ENCODE assay signal across 7 cellular contexts in genomic region chrX:102650903-102651241, GRCh38. TPM values are rescaled to one million over a fixed set of nuclear protein-coding genes. Genes with fewer than 3 reads are reported as not detected.
DNase-seq lines count a peak whose midpoint lies in the region; ATAC-seq lines count a peak whose summit lies in the region.

No MANE protein-coding gene starts in this region.

- DNase-seq in immature natural killer cell: no peak
- DNase-seq in SKM-1 (lab: John Stamatoyannopoulos, UW; ENCODE audit: unreplicated experiment): no peak
- no peak for DNase-seq in NCI-H748 (lab: John Stamatoyannopoulos, UW; ENCODE audit: unreplicated experiment)
- no peak for DNase-seq in GM19240 (ENCODE audit: insufficient read length, low spot score)

- peaks cover 0 to 2% (median 0%) of the 10 kb centered on the region in 6 donors for H3K9me3 Mint-ChIP-seq in immature natural killer cell

- H3K4me1 ChIP-seq in stomach smooth muscle (ENCODE audit: control insufficient read depth, insufficient read depth, low read length): peaks cover 11% of the 10 kb centered on the region

- peak overlapping the region in 3 of 6 donors; percentile 76 to 87 (median 78) for H3K27ac Mint-ChIP-seq in immature natural killer cell

- no peaks in the 10 kb centered on the region for H3K9me3 ChIP-seq in stomach smooth muscle (ENCODE audit: control insufficient read depth in 2 of 2, low read length in 2 of 2)

- H3K36me3 ChIP-seq in stomach smooth muscle (ENCODE audit: control insufficient read depth in 2 of 2, insufficient read depth in 2 of 2, low read length in 2 of 2): no peaks in the 10 kb centered on the region

- H3K9ac ChIP-seq in stomach smooth muscle (ENCODE audit: low read length in 2 of 2): peak overlapping the region; percentile 81 to 84

- peaks cover 0 to 5% (median 5%) of the 10 kb centered on the region in 3 donors for H3K36me3 Mint-ChIP-seq in immature natural killer cell

- peaks cover 0 to 9% of the 10 kb centered on the region in 2 donors for H3K27me3 ChIP-seq in stomach smooth muscle (ENCODE audit: control insufficient read depth in 1 of 2, insufficient read depth in 2 of 2, low read length in 2 of 2)

- H3K27ac ChIP-seq in angular gyrus (ENCODE audit: low read depth, low read length) (peak overlapping the region; percentile 83), stomach smooth muscle (ENCODE audit: low read length) (peak overlapping the region; percentile 77)

- peaks cover 16% of the 10 kb centered on the region in 2 donors for H3K4me1 Mint-ChIP-seq in immature natural killer cell

- peak overlapping the region; percentile 79 to 85 for H3K4me3 ChIP-seq in stomach smooth muscle (ENCODE audit: low read length in 2 of 2)

- ATAC-seq in HG02884 (IDR thresholded peaks at IDR 0.05; ENCODE audit: unreplicated experiment): peak; percentile 2

- H3K27me3 Mint-ChIP-seq in immature natural killer cell (ENCODE audit: low read depth in 3 of 3): peaks cover 2 to 10% (median 3%) of the 10 kb centered on the region in 3 donors

- peak overlapping the region; percentile 96 to 99 (median 96) for H3K4me3 Mint-ChIP-seq in immature natural killer cell

RNA-seq across cellular contexts. Expression of gene GPRASP1, which starts 0.4 kb away (rescaled TPM):
- polyA plus RNA-seq in immature natural killer cell: 1 to 10 TPM in 1 of 3 donors, under 1 TPM in 1, not detected in 1; 0.41 to 1.5 TPM

RNA-seq across cellular contexts. Expression of gene ARMCX5, which starts 51.6 kb away (rescaled TPM):
- 10 to 100 TPM in 1 of 3 donors, 1 to 10 TPM in 2; 5.3 to 10.4 (median 8.3) TPM for polyA plus RNA-seq in immature natural killer cell
